In genomic region chr20:57428611-57429496, GRCh38 we compare ENCODE assay signal across 17 cellular contexts. TPM values are rescaled to one million over a fixed set of nuclear protein-coding genes. Genes with fewer than 3 reads are reported as not detected.
A peak's percentile ranks its signal among the peaks of the same experiment; 100 is the strongest.
DNase-seq lines count a peak whose midpoint lies in the region; ATAC-seq and TF ChIP-seq lines count a peak whose summit lies in the region.
"Had no signal": no experiment of that assay in that cellular context is flagged by ENCODE, and none has a peak within 500 bp of the region (broad histone marks: within the 10 kb centered on the region; RNA-seq: fewer than 3 reads in every experiment).

No MANE protein-coding gene starts in this region.

- no peaks in the 10 kb centered on the region for H3K36me3 Mint-ChIP-seq in MCF 10A (ENCODE audit: insufficient read depth, unreplicated experiment)

- H3K4me1 ChIP-seq in HEK293 (ENCODE audit: control insufficient read depth, insufficient read depth, low read length) (no peaks in the 10 kb centered on the region), RWPE2 (ENCODE audit: insufficient read depth, poor library complexity, severe bottlenecking) (peaks cover 8% of the 10 kb centered on the region)
- H3K4me1 ChIP-seq: BE2C had no signal

- ATAC-seq in RWPE2 (ENCODE audit: low read depth): no peak
- ATAC-seq in left lobe of liver: peak; percentile 89
- ATAC-seq: activated CD8-positive, alpha-beta T cell treated with anti-CD3 and anti-CD28 coated beads for 36 hours had no signal

- intact Hi-C loops in MCF 10A (cut with micrococcal nuclease): no loop called here

- H3K27ac Mint-ChIP-seq in MCF 10A (ENCODE audit: low read depth, unreplicated experiment): no peak overlapping the region
- H3K27ac Mint-ChIP-seq: activated CD8-positive, alpha-beta T cell treated with anti-CD3 and anti-CD28 coated beads for 36 hours; activated naive CD8-positive, alpha-beta T cell treated with anti-CD3 and anti-CD28 coated beads for 36 hours; T-helper 1 cell treated with Interleukin-12 subunit alpha and Interleukin-12 subunit beta and Interleukin-4 antibody, amounts not matched to agents 30 μg/mL and 1 μg/mL, for 36 hours had no signal

- no peaks in the 10 kb centered on the region for H3K9me3 Mint-ChIP-seq in MCF 10A (ENCODE audit: unreplicated experiment)
- H3K9me3 Mint-ChIP-seq: activated CD8-positive, alpha-beta T cell treated with anti-CD3 and anti-CD28 coated beads for 36 hours; activated naive CD8-positive, alpha-beta T cell treated with anti-CD3 and anti-CD28 coated beads for 36 hours; T-helper 1 cell treated with Interleukin-12 subunit alpha and Interleukin-12 subunit beta and Interleukin-4 antibody, amounts not matched to agents 30 μg/mL and 1 μg/mL, for 36 hours had no signal

- no peak overlapping the region for H3K4me3 Mint-ChIP-seq in MCF 10A (ENCODE audit: unreplicated experiment)
- H3K4me3 Mint-ChIP-seq: activated CD8-positive, alpha-beta T cell treated with anti-CD3 and anti-CD28 coated beads for 36 hours; activated naive CD8-positive, alpha-beta T cell treated with anti-CD3 and anti-CD28 coated beads for 36 hours; T-helper 1 cell treated with Interleukin-12 subunit alpha and Interleukin-12 subunit beta and Interleukin-4 antibody, amounts not matched to agents 30 μg/mL and 1 μg/mL, for 36 hours had no signal

- H3K27ac ChIP-seq in HEK293 (ENCODE audit: extremely low read depth, low read depth, low read length) (no peak overlapping the region), RWPE2 (ENCODE audit: poor library complexity, severe bottlenecking) (no peak overlapping the region)
- H3K27ac ChIP-seq: esophagus squamous epithelium, RWPE1, skin epidermis, thyroid gland, WERI-Rb-1 had no signal

- H3K36me3 ChIP-seq in HEK293 (ENCODE audit: control insufficient read depth in 2 of 2, insufficient read depth in 1 of 2, low read length in 2 of 2) (no peaks in the 10 kb centered on the region), RWPE2 (ENCODE audit: low read depth) (no peaks in the 10 kb centered on the region)
- H3K36me3 ChIP-seq: BE2C, esophagus squamous epithelium, thyroid gland, WERI-Rb-1 had no signal

- TF ChIP-seq CTCF in HEK293 (tag by site-specific recombination; IDR thresholded peaks at IDR 0.05) (no peak), RWPE2 (IDR thresholded peaks at IDR 0.05; ENCODE audit: poor library complexity, severe bottlenecking) (no peak), MCF 10A (IDR thresholded peaks at IDR 0.05; ENCODE audit: unreplicated experiment) (no peak)

- H3K27me3 Mint-ChIP-seq in MCF 10A (ENCODE audit: insufficient read depth, unreplicated experiment): peaks cover 7% of the 10 kb centered on the region
- H3K27me3 Mint-ChIP-seq: activated CD8-positive, alpha-beta T cell treated with anti-CD3 and anti-CD28 coated beads for 36 hours; activated naive CD8-positive, alpha-beta T cell treated with anti-CD3 and anti-CD28 coated beads for 36 hours had no signal

- peaks cover 7% of the 10 kb centered on the region for H3K4me1 Mint-ChIP-seq in MCF 10A (ENCODE audit: insufficient read depth, unreplicated experiment)

- POLR2A ChIA-PET in HEK293 (lab: Yijun Ruan, JAX) (no interaction called here), MCF 10A (lab: Yijun Ruan, JAX) (interaction anchor here (0.7 kb wide), 1 partner anchor 38 kb away, joined by 3 read pairs; the partner anchor contains the start of gene RBM38)

- in situ Hi-C loops in KBM-7 (cut with MboI; ENCODE audit: low pct_unique_long_range_greater_than_20kb, low sequenced_read_pairs): no loop called here

- H3K4me3 ChIP-seq in HEK293 (ENCODE audit: low read depth, low read length): no peak overlapping the region
- H3K4me3 ChIP-seq in RWPE2 (ENCODE audit: severe bottlenecking): no peak overlapping the region
- H3K4me3 ChIP-seq: esophagus squamous epithelium, skin epidermis, thyroid gland had no signal

- BruUV-seq in MCF 10A (replicated peaks; lab: Mats Ljungman, UMichigan): no TSS peak

- DNase-seq in RWPE2 (ENCODE audit: low spot score) (peak; percentile 77), left lobe of liver (ENCODE audit: low spot score) (peak; percentile 95), putamen (ENCODE audit: low spot score) (peak; percentile 56), MCF 10A (ENCODE audit: unreplicated experiment) (no peak), KBM-7 (no peak)
- DNase-seq in activated T-cell treated with anti-CD3 and anti-CD28 coated beads, Interleukin-2, amount 50 U/mL, for 1 hour: no peak
- DNase-seq: activated CD8-positive, alpha-beta T cell treated with anti-CD3 and anti-CD28 coated beads for 36 hours; activated naive CD8-positive, alpha-beta T cell treated with anti-CD3 and anti-CD28 coated beads for 36 hours; BE2C; esophagus squamous epithelium; NCI-H1105; thyroid gland; WERI-Rb-1 had no signal

- H3K9me3 ChIP-seq in HEK293 (ENCODE audit: control insufficient read depth, insufficient read depth, low read depth, low read length) (no peaks in the 10 kb centered on the region), RWPE2 (ENCODE audit: severe bottlenecking) (no peaks in the 10 kb centered on the region)
- H3K9me3 ChIP-seq: BE2C, esophagus squamous epithelium, thyroid gland had no signal

- CTCF ChIA-PET in HEK293 (lab: Yijun Ruan, JAX) (interaction anchor here (0.6 kb wide), 1 partner anchor 163 kb away, joined by 3 read pairs; no protein-coding TSS in a partner anchor), MCF 10A (lab: Yijun Ruan, JAX) (interaction anchor here (0.5 to 3.2 kb wide), 6 partner anchors 10 to 759 kb away, joined by 3 to 14 read pairs (median 3); no protein-coding TSS in a partner anchor)

- H3K27me3 ChIP-seq in RWPE2 (ENCODE audit: insufficient read depth, poor library complexity, severe bottlenecking): no peaks in the 10 kb centered on the region
- H3K27me3 ChIP-seq: BE2C, esophagus squamous epithelium, thyroid gland had no signal

TF ChIP-seq in HEK293, 187 proteins besides CTCF, POLR2A, EP300 and RAD21:
- TF ChIP-seq ZNF610 (tag by site-specific recombination; IDR thresholded peaks at IDR 0.05; ENCODE audit: borderline replicate concordance) (no peak), GLIS1 (tag by site-specific recombination; IDR thresholded peaks at IDR 0.05) (peak; percentile 45; the same call in 1 of the 2 replicates)

RNA-seq across cellular contexts. Expression of gene RBM38, which starts 37.7 kb away (rescaled TPM):
- 6.0 TPM for total RNA-seq in left lobe of liver
- total RNA-seq in MCF 10A (2022): 5.1 and 5.8 TPM in 2 replicates

Comparison
In these comparisons a context has a peak if more than half of its experiments do, and no peak if none do; other contexts are left out.
1. DNase-seq: peak in RWPE2 (single experiment), left lobe of liver (single experiment) and putamen (single experiment); none in activated T-cell treated with anti-CD3 and anti-CD28 coated beads, Interleukin-2, amount 50 U/mL, for 1 hour (single experiment), MCF 10A (single experiment) and KBM-7 (single experiment).